1 cellular context compared by ENCODE assay signal in the genomic region with DNA sequence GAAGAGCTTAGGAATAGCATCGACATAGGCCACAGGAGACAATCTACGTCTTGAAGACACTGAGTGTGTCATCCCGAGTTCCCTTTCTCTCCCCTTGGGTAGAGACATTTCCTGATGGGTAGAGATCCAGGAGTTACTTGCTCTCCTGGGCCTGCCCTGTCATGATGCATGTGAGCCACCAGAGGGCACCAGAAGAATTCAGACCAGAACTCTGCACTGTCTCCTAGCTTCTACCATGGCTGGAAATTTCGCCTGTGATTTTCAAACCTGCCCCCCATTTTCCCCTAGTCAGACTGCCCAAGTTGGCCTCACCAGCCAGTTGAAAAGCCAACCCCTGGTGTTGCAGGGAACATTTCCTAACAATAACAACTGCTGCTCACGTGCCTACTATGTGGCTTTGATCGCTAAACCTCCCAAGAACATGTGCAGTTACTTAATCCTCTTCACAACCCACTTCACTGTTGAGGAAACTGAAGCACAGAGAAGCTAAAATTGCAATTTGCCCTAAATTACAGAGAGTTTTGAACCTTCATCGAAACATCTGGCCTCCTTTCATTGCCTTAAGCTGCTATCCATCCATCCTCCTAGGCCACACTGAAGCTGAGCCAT.
TF ChIP-seq lines count a peak whose summit lies in the region.

No MANE protein-coding gene starts in this region.

TF ChIP-seq in SK-N-SH treated with all-trans-retinoic acid at 6 μM for 48 hours, 23 proteins besides CTCF, POLR2A, EP300 and RAD21 (continued from another document):
- TF ChIP-seq PATZ1 (CRISPR knock-in tag; IDR thresholded peaks at IDR 0.05; ENCODE audit: borderline replicate concordance) (no peak), ARNTL (CRISPR knock-in tag; IDR thresholded peaks at IDR 0.05; ENCODE audit: borderline replicate concordance, low read depth) (no peak), TCF4 (CRISPR knock-in tag; IDR thresholded peaks at IDR 0.05; ENCODE audit: borderline replicate concordance) (no peak), ZNF8 (CRISPR knock-in tag; IDR thresholded peaks at IDR 0.05) (no peak), ISL1 (CRISPR knock-in tag; IDR thresholded peaks at IDR 0.05) (no peak)
